ENCODE assay signal across 8 cellular contexts in the genomic region with DNA sequence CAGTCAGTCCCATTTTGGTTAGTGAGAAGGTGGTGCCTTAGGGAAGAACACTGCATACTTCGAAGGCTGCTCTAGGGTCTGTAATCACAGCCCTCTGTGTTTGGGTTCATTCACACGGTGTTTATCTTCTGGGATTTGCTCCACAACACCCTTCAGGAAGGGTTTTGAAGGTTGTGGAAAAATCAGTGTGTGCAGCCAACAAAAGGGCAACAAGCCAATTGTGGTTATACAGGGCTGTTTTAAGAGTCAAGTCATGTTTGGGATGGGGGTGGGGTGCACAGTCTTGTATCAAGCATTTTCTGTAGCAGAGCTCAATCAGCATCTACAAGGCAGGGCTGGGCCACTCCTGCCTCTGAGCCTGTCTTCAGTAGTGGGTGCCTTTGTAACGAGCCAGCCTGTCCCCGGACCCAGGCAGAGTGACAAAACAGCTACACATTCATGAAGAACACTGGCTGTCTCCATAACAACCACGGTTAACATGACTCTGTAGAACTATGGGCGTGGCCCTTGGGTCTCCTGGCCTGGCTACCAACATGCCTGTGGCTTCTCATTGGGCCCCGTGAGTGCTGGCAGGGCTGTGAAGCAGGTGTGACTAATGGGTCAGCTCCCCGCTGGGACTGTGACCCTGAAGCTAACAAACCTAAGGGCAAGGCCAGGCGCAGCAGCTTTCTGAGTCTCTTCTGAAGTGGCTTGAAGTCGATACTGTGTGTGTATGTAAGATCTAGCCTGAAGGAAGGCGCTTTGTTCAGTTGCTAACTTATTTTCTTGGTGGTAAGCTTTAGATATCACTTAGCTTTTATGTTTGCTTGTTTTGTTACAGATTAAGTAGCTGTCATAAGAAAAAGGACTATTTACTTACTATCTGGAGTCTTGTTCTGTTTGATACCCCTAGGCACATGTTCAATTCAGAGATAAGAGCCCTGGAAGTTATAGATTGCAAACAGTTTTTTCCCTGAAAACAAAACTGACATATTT. TPM values are rescaled to one million over a fixed set of nuclear protein-coding genes. Genes with fewer than 3 reads are reported as not detected.
DNase-seq lines count a peak whose midpoint lies in the region; ATAC-seq and TF ChIP-seq lines count a peak whose summit lies in the region.

No MANE protein-coding gene starts in this region.

- H2AK5ac ChIP-seq in neuronal stem cell (ENCODE audit: low read depth, low read length): no peak overlapping the region

- H3K36me3 ChIP-seq in neuronal stem cell (replicated peaks in 1 of 2; ENCODE audit: control insufficient read depth in 2 of 2, insufficient read depth in 2 of 2, low read length in 2 of 2): no peaks in the 10 kb centered on the region

- no peak overlapping the region for H3K4ac ChIP-seq in neuronal stem cell (ENCODE audit: low read length)

- no CpG with 5 or more reads among the region's 11 CpGs for WGBS in neuronal stem cell (ENCODE audit: extremely low coverage in 2 of 2, insufficient read length in 2 of 2, insufficient replicate concordance in 1 of 2), 2 donors

- H2BK15ac ChIP-seq in neuronal stem cell (ENCODE audit: low read length): no peak overlapping the region

- peak overlapping the region; percentile 59 for H2AFZ ChIP-seq in neuronal stem cell (ENCODE audit: low read length)

- no peak overlapping the region for H4K91ac ChIP-seq in neuronal stem cell (ENCODE audit: low read depth, low read length, poor library complexity)

- DNase-seq in AG20443 (ENCODE audit: low spot score) (peak; percentile 76), LNCaP clone FGC (ENCODE audit: low read depth) (peak; percentile 99), SK-MEL-5 (ENCODE audit: low read depth, low spot score) (peak; percentile 58), foreskin keratinocyte (peak; percentile 48 to 78), neuronal stem cell (ENCODE audit: low spot score) (peak; percentile 92), GDM1 (lab: John Stamatoyannopoulos, UW) (no peak)
- DNase-seq in activated naive CD4-positive, alpha-beta T cell treated with Interleukin-2 at 50 U/mL for 16 hours: no peak

- no peak overlapping the region for H3K23ac ChIP-seq in neuronal stem cell (ENCODE audit: low read depth, low read length, poor library complexity)

- H3K79me1 ChIP-seq in neuronal stem cell (ENCODE audit: low read depth, low read length): no peaks in the 10 kb centered on the region

- no peak overlapping the region for H2BK5ac ChIP-seq in neuronal stem cell (ENCODE audit: low read length)

- H3K27ac ChIP-seq in foreskin keratinocyte (no peak overlapping the region), neuronal stem cell (replicated peaks; ENCODE audit: low read length) (peak overlapping the region; percentile 70)

- no peaks in the 10 kb centered on the region for H3K9me3 ChIP-seq in neuronal stem cell (replicated peaks in 1 of 2; ENCODE audit: control insufficient read depth in 2 of 2, insufficient read depth in 1 of 2, low read depth in 1 of 2, low read length in 2 of 2)

- H3K9ac ChIP-seq in neuronal stem cell (ENCODE audit: low read depth, low read length, poor library complexity): no peak overlapping the region

- peaks cover 8% of the 10 kb centered on the region for H3K27me3 ChIP-seq in foreskin keratinocyte
- H3K27me3 ChIP-seq in neuronal stem cell (ENCODE audit: control insufficient read depth in 3 of 3, insufficient read depth in 3 of 3, low read depth in 1 of 3, low read length in 3 of 3): no peaks in the 10 kb centered on the region

- H2BK120ac ChIP-seq in neuronal stem cell (ENCODE audit: low read depth, low read length): no peak overlapping the region

- peak overlapping the region; percentile 76 for H3K18ac ChIP-seq in neuronal stem cell (ENCODE audit: low read length)

- H3K4me1 ChIP-seq in foreskin keratinocyte (no peaks in the 10 kb centered on the region), neuronal stem cell (ENCODE audit: control insufficient read depth in 2 of 2, insufficient read depth in 1 of 2, low read depth in 1 of 2, low read length in 2 of 2) (peaks cover 17 to 33% of the 10 kb centered on the region in 2 donors)

- no peak overlapping the region for H3K14ac ChIP-seq in neuronal stem cell (ENCODE audit: low read length)

- ATAC-seq in foreskin keratinocyte (peak; percentile 94), GM19023 (IDR thresholded peaks at IDR 0.05; ENCODE audit: unreplicated experiment) (no peak)

- H4K8ac ChIP-seq in neuronal stem cell (ENCODE audit: low read depth, low read length): no peak overlapping the region

- H3K4me3 ChIP-seq in LNCaP clone FGC (ENCODE audit: low read depth, low read length) (no peak overlapping the region), neuronal stem cell (ENCODE audit: low read length in 2 of 2) (peak overlapping the region in 1 of 2 donors; percentile 2)

- peak overlapping the region; percentile 19 for H3K4me2 ChIP-seq in neuronal stem cell (ENCODE audit: insufficient read depth, low read length, poor library complexity, severe bottlenecking)

- TF ChIP-seq CTCF in LNCaP clone FGC (IDR thresholded peaks at IDR 0.05; ENCODE audit: control insufficient read depth, extremely low read depth, insufficient read depth) (no peak), foreskin keratinocyte (conservative IDR thresholded peaks at IDR 0.05) (no peak)

- no peak overlapping the region for H2BK12ac ChIP-seq in neuronal stem cell (ENCODE audit: low read length)

- in situ Hi-C loops in SK-MEL-5 (cut with HindIII; ENCODE audit: low pct_unique_long_range_greater_than_20kb, low sequenced_read_pairs): no loop called here

RNA-seq across cellular contexts. Expression of gene GOLM1, which starts 27.9 kb away (rescaled TPM):
- total RNA-seq in SK-MEL-5 (2014; rRNA removed; shearing (Covaris generic)): 106 and 114 TPM in 2 replicates
- polyA plus RNA-seq in SK-MEL-5 (2015; cell fraction: cytosol; rRNA removed): 184 and 212 TPM in 2 replicates
- polyA plus RNA-seq in SK-MEL-5 (2015; cell fraction: nucleus; rRNA removed): 23.3 and 25.6 TPM in 2 replicates
- 20.3 and 25.6 TPM in 2 replicates for total RNA-seq in foreskin keratinocyte
- polyA plus RNA-seq in foreskin keratinocyte: 15.2 and 18.1 TPM in 2 replicates
- polyA plus RNA-seq in neuronal stem cell (2013, experiment 1 of 2): 79.9 TPM
- 79.2 TPM for polyA plus RNA-seq in neuronal stem cell (2013, experiment 2 of 2)

Comparison
In these comparisons a context has a peak if more than half of its experiments do, and no peak if none do; other contexts are left out.
1. DNase-seq: peak in AG20443 (single experiment), LNCaP clone FGC (single experiment), SK-MEL-5 (single experiment), foreskin keratinocyte (2 of 2) and neuronal stem cell (single experiment); none in GDM1 (single experiment) and activated naive CD4-positive, alpha-beta T cell treated with Interleukin-2 at 50 U/mL for 16 hours (single experiment).